ENCODE assay signal across 15 cellular contexts in genomic region chr20:32125511-32125910, GRCh38. TPM values are rescaled to one million over a fixed set of nuclear protein-coding genes. Genes with fewer than 3 reads are reported as not detected.
DNase-seq lines count a peak whose midpoint lies in the region; ATAC-seq and TF ChIP-seq lines count a peak whose summit lies in the region.
"Had no signal": no experiment of that assay in that cellular context is flagged by ENCODE, and none has a peak within 500 bp of the region (broad histone marks: within the 10 kb centered on the region; RNA-seq: fewer than 3 reads in every experiment).

No MANE protein-coding gene starts in this region.

- no peak overlapping the region for H3K4me3 ChIP-seq in GM23338
- H3K4me3 ChIP-seq: GM23248 had no signal

- TF ChIP-seq CTCF in GM23338 (conservative IDR thresholded peaks at IDR 0.05; ENCODE audit: low read depth in 2 of 2), result no peak

- H3K4me2 ChIP-seq in GM23338, result no peak overlapping the region

- peaks cover 23% of the 10 kb centered on the region for H4K20me1 ChIP-seq in GM23338 (replicated peaks; ENCODE audit: insufficient read depth)

- peaks cover 22% of the 10 kb centered on the region for H3K9me3 Mint-ChIP-seq in GM23338
- H3K9me3 Mint-ChIP-seq in memory B cell, result no peaks in the 10 kb centered on the region
- no peaks in the 10 kb centered on the region for H3K9me3 Mint-ChIP-seq in activated CD4-positive, alpha-beta memory T cell treated with anti-CD3 and anti-CD28 coated beads, Interleukin-2, amount 10 ng/mL, durations not matched to agents 7 days and 5 days
- H3K9me3 Mint-ChIP-seq: CD4-positive, CD25-positive, alpha-beta regulatory T cell; CD8-positive, alpha-beta memory T cell had no signal

- no peak overlapping the region for H3K27ac ChIP-seq in GM23338 (ENCODE audit: low read depth)
- H3K27ac ChIP-seq: GM23248 had no signal

- DNase-seq in Caki2 (ENCODE audit: low read depth), result peak; percentile 31
- DNase-seq in GM23338 (ENCODE audit: low spot score), result peak; percentile 32
- peak; percentile 33 for DNase-seq in islet precursor cell
- no peak for DNase-seq in memory B cell (ENCODE audit: low spot score in 2 of 2)
- no peak for DNase-seq in activated CD4-positive, alpha-beta T cell treated with anti-CD3 and anti-CD28 coated beads, Interleukin-2, amount 50 U/mL, for 1 hour
- DNase-seq in activated CD4-positive, alpha-beta memory T cell treated with anti-CD3 and anti-CD28 coated beads, Interleukin-2, amount 10 ng/mL, durations not matched to agents 7 days and 5 days, result no peak
- DNase-seq in HuH-7.5 (ENCODE audit: low spot score), result no peak
- DNase-seq: BE2C; C1 segment of cervical spinal cord; CD4-positive, CD25-positive, alpha-beta regulatory T cell; CD8-positive, alpha-beta memory T cell; COR-L47; GM23248; HCEC 1CT; IMR-90 had no signal

- H3K27me3 ChIP-seq in GM23338 (ENCODE audit: insufficient read depth), result no peaks in the 10 kb centered on the region
- H3K27me3 ChIP-seq: BE2C had no signal

- H3K36me3 Mint-ChIP-seq in GM23338 (ENCODE audit: low read depth), result peaks cover 31% of the 10 kb centered on the region
- peaks cover 7% of the 10 kb centered on the region for H3K36me3 Mint-ChIP-seq in memory B cell
- H3K36me3 Mint-ChIP-seq in activated CD4-positive, alpha-beta memory T cell treated with anti-CD3 and anti-CD28 coated beads, Interleukin-2, amount 10 ng/mL, durations not matched to agents 7 days and 5 days (ENCODE audit: low read depth), result peaks cover 18% of the 10 kb centered on the region

- H3K79me2 ChIP-seq in GM23338 (replicated peaks; ENCODE audit: insufficient read depth), result peaks cover 78% of the 10 kb centered on the region

- H3K4me1 Mint-ChIP-seq in GM23338 (peaks cover 18% of the 10 kb centered on the region; the same call in 2 of the 3 replicates), memory B cell (peaks cover 3% of the 10 kb centered on the region)
- no peaks in the 10 kb centered on the region for H3K4me1 Mint-ChIP-seq in activated CD4-positive, alpha-beta memory T cell treated with anti-CD3 and anti-CD28 coated beads, Interleukin-2, amount 10 ng/mL, durations not matched to agents 7 days and 5 days

- POLR2A ChIA-PET in activated CD4-positive, alpha-beta memory T cell treated with anti-CD3 and anti-CD28 coated beads, Interleukin-2, amount 10 ng/mL, durations not matched to agents 7 days and 5 days (lab: Charles Lee), result no interaction called here

- no peaks in the 10 kb centered on the region for H3K9me2 ChIP-seq in GM23338 (ENCODE audit: insufficient read depth)

- H3K27me3 Mint-ChIP-seq in GM23338 (ENCODE audit: insufficient read depth, low read depth, poor library complexity) (peaks cover 8% of the 10 kb centered on the region), memory B cell (no peaks in the 10 kb centered on the region)
- H3K27me3 Mint-ChIP-seq in activated CD4-positive, alpha-beta memory T cell treated with anti-CD3 and anti-CD28 coated beads, Interleukin-2, amount 10 ng/mL, durations not matched to agents 7 days and 5 days, result no peaks in the 10 kb centered on the region
- H3K27me3 Mint-ChIP-seq: CD4-positive, CD25-positive, alpha-beta regulatory T cell; CD8-positive, alpha-beta memory T cell had no signal

- ATAC-seq in GM23338 (no peak), memory B cell (ENCODE audit: low read depth) (peak; percentile 32)

- H3K36me3 ChIP-seq in GM23338 (ENCODE audit: insufficient read depth), result peaks cover 3% of the 10 kb centered on the region

- H3F3A ChIP-seq in GM23338 (replicated peaks; ENCODE audit: low read depth), result no peaks in the 10 kb centered on the region

- H3K27ac Mint-ChIP-seq in GM23338 (no peak overlapping the region), memory B cell (no peak overlapping the region)
- no peak overlapping the region for H3K27ac Mint-ChIP-seq in activated CD4-positive, alpha-beta memory T cell treated with anti-CD3 and anti-CD28 coated beads, Interleukin-2, amount 10 ng/mL, durations not matched to agents 7 days and 5 days

- H3K4me3 Mint-ChIP-seq in GM23338, result no peak overlapping the region
- no peak overlapping the region for H3K4me3 Mint-ChIP-seq in memory B cell
- H3K4me3 Mint-ChIP-seq in activated CD4-positive, alpha-beta memory T cell treated with anti-CD3 and anti-CD28 coated beads, Interleukin-2, amount 10 ng/mL, durations not matched to agents 7 days and 5 days, result no peak overlapping the region
- H3K4me3 Mint-ChIP-seq: CD4-positive, CD25-positive, alpha-beta regulatory T cell; CD8-positive, alpha-beta memory T cell had no signal

- CTCF ChIA-PET in activated CD4-positive, alpha-beta memory T cell treated with anti-CD3 and anti-CD28 coated beads, Interleukin-2, amount 10 ng/mL, durations not matched to agents 7 days and 5 days (lab: Charles Lee), result no interaction called here

- in situ Hi-C loops in Caki2 (cut with HindIII; ENCODE audit: low pct_unique_long_range_greater_than_20kb, low sequenced_read_pairs), result no loop called here

- no peak overlapping the region for H2AFZ ChIP-seq in GM23338
- H2AFZ ChIP-seq: GM23248 had no signal

- H3K4me1 ChIP-seq in GM23338 (ENCODE audit: insufficient read depth), result peaks cover 10% of the 10 kb centered on the region

TF ChIP-seq in GM23338, 12 proteins besides CTCF, POLR2A, EP300 and RAD21 (continues in another document):
- TF ChIP-seq ZNF462 (CRISPR knock-in tag; IDR thresholded peaks at IDR 0.05) (no peak), CREB1 (CRISPR knock-in tag; IDR thresholded peaks at IDR 0.05; ENCODE audit: low read depth) (no peak), EZH2 (IDR thresholded peaks at IDR 0.05; ENCODE audit: low read depth, unreplicated experiment) (no peak), STAT1 (IDR thresholded peaks at IDR 0.05; ENCODE audit: unreplicated experiment) (no peak), ZNF331 (CRISPR knock-in tag; IDR thresholded peaks at IDR 0.05; ENCODE audit: low read depth) (no peak), EZH2phosphoT487 (IDR thresholded peaks at IDR 0.05; ENCODE audit: unreplicated experiment) (no peak), NANOG (IDR thresholded peaks at IDR 0.05; ENCODE audit: borderline replicate concordance) (no peak), POLR2AphosphoS5 (IDR thresholded peaks at IDR 0.05; ENCODE audit: low read depth) (no peak), ZNF114 (CRISPR knock-in tag; IDR thresholded peaks at IDR 0.05) (no peak)

RNA-seq across cellular contexts. Expression of gene TM9SF4, which starts 16.0 kb away (rescaled TPM):
- total RNA-seq in Caki2 (2014; rRNA removed; shearing (Covaris generic); ENCODE audit: low replicate concordance), result 7.4 and 13.1 TPM in 2 replicates
- total RNA-seq in GM23338 (2014; rRNA removed; shearing (Covaris generic)), result 47.5 and 52.6 TPM in 2 replicates
- 20.3 and 20.4 TPM in 2 replicates for polyA plus RNA-seq in GM23338 (2016; fragmentation: Nextera tagmentation; extraction: Ambion mirVana)
- 10 to 100 TPM; 37.6 to 38.6 TPM for total RNA-seq in activated CD4-positive, alpha-beta memory T cell treated with anti-CD3 and anti-CD28 coated beads, Interleukin-2, amount 10 ng/mL, durations not matched to agents 7 days and 5 days

Comparison
In these comparisons a context has a peak if more than half of its experiments do, and no peak if none do; other contexts are left out.
1. DNase-seq: peak in Caki2 (single experiment), GM23338 (single experiment) and islet precursor cell (single experiment); none in memory B cell (0 of 2), activated CD4-positive, alpha-beta T cell treated with anti-CD3 and anti-CD28 coated beads, Interleukin-2, amount 50 U/mL, for 1 hour (single experiment), activated CD4-positive, alpha-beta memory T cell treated with anti-CD3 and anti-CD28 coated beads, Interleukin-2, amount 10 ng/mL, durations not matched to agents 7 days and 5 days (single experiment) and HuH-7.5 (single experiment).